20 cellular contexts compared by ENCODE assay signal in the genomic region with DNA sequence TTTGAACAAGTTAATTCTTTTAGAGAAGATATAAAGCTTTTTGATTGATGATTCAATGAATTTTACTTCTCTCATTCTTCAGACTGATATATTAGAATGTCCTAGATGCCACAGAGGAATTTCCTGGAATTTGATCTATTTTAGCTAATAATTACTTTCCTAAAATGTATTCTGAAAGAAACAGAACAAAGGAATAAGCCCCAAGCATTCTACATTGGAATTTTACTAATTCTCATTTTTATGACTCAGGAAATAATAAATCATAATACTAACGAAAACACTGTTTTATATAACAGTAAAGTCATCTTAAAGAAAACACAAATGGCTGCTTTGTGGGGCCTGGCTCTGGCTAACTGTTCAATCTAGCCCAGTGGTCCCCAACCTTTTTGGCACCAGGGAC.
"Had no signal": no experiment of that assay in that cellular context is flagged by ENCODE, and none has a peak within 500 bp of the region (broad histone marks: within the 10 kb centered on the region; RNA-seq: fewer than 3 reads in every experiment).

No MANE protein-coding gene starts in this region.

- H3K27me3 ChIP-seq: foreskin keratinocyte, hepatocyte, pancreas, suprapubic skin, thyroid gland had no signal

- H3K9me3 Mint-ChIP-seq: dendritic cell treated with granulocyte-macrophage colony-stimulating factor and Interleukin-4, amounts not matched to agents 40 ng/mL and 50 ng/mL, for 4 days; naive thymus-derived CD8-positive, alpha-beta T cell; stimulated activated effector memory CD8-positive, alpha-beta T cell treated with anti-CD3 and anti-CD28 coated beads, Interleukin-12 subunit alpha, Interleukin-12 subunit beta, amount 100 ng/mL, for 72 hours; type B pancreatic cell had no signal

- H3K4me1 ChIP-seq: foreskin keratinocyte, pancreas, suprapubic skin, thyroid gland had no signal

- H3K4me2 ChIP-seq: hepatocyte had no signal

- H3K36me3 ChIP-seq: pancreas, suprapubic skin, thyroid gland had no signal

- H3K4me1 Mint-ChIP-seq: naive thymus-derived CD8-positive, alpha-beta T cell; stimulated activated effector memory CD8-positive, alpha-beta T cell treated with anti-CD3 and anti-CD28 coated beads, Interleukin-12 subunit alpha, Interleukin-12 subunit beta, amount 100 ng/mL, for 72 hours had no signal

- H3K36me3 Mint-ChIP-seq: stimulated activated effector memory CD8-positive, alpha-beta T cell treated with anti-CD3 and anti-CD28 coated beads, Interleukin-12 subunit alpha, Interleukin-12 subunit beta, amount 100 ng/mL, for 72 hours; type B pancreatic cell had no signal

- H3K9me3 ChIP-seq: mucosa of descending colon, pancreas, suprapubic skin, thyroid gland had no signal

- H3K27ac ChIP-seq: foreskin keratinocyte, hepatocyte, suprapubic skin, thyroid gland had no signal

- DNase-seq: erythroblast; foreskin keratinocyte; head of caudate nucleus; mammary epithelial cell; mucosa of descending colon; naive thymus-derived CD8-positive, alpha-beta T cell; occipital lobe; pancreas; right cardiac atrium; stimulated activated CD4-positive, alpha-beta T cell treated with anti-CD3 and anti-CD28 coated beads, Interleukin-4, amount 100 ng/mL, for 1 hour; stimulated activated CD8-positive, alpha-beta memory T cell treated with anti-CD3 and anti-CD28 coated beads, Interleukin-4, amount 100 ng/mL, for 48 hours; stimulated activated naive CD8-positive, alpha-beta T cell treated with anti-CD3 and anti-CD28 coated beads, Interleukin-15, Interleukin-2, amounts not matched to agents 100 U/mL and 50 U/mL, for 24 hours; thyroid gland had no signal

- H2AFZ ChIP-seq: hepatocyte had no signal

- H3K4me3 Mint-ChIP-seq: dendritic cell treated with granulocyte-macrophage colony-stimulating factor and Interleukin-4, amounts not matched to agents 40 ng/mL and 50 ng/mL, for 4 days; naive thymus-derived CD8-positive, alpha-beta T cell; stimulated activated effector memory CD8-positive, alpha-beta T cell treated with anti-CD3 and anti-CD28 coated beads, Interleukin-12 subunit alpha, Interleukin-12 subunit beta, amount 100 ng/mL, for 72 hours; type B pancreatic cell had no signal

- ATAC-seq: foreskin keratinocyte; left lobe of liver; mucosa of descending colon; naive thymus-derived CD8-positive, alpha-beta T cell; pancreas; stimulated activated effector memory CD8-positive, alpha-beta T cell treated with anti-CD3 and anti-CD28 coated beads, Interleukin-12 subunit alpha, Interleukin-12 subunit beta, amount 100 ng/mL, for 72 hours; stimulated activated naive CD8-positive, alpha-beta T cell treated with anti-CD3 and anti-CD28 coated beads, Interleukin-15, Interleukin-2, amounts not matched to agents 100 U/mL and 50 U/mL, for 24 hours had no signal

- H3K4me3 ChIP-seq: hepatocyte, mucosa of descending colon, pancreas, suprapubic skin, thyroid gland had no signal

- H3K79me2 ChIP-seq: hepatocyte had no signal

- H3K27me3 Mint-ChIP-seq: dendritic cell treated with granulocyte-macrophage colony-stimulating factor and Interleukin-4, amounts not matched to agents 40 ng/mL and 50 ng/mL, for 4 days; naive thymus-derived CD8-positive, alpha-beta T cell; progenitor cell of endocrine pancreas; type B pancreatic cell had no signal

- H3K27ac Mint-ChIP-seq: dendritic cell treated with granulocyte-macrophage colony-stimulating factor and Interleukin-4, amounts not matched to agents 40 ng/mL and 50 ng/mL, for 4 days; naive thymus-derived CD8-positive, alpha-beta T cell; progenitor cell of endocrine pancreas; stimulated activated effector memory CD8-positive, alpha-beta T cell treated with anti-CD3 and anti-CD28 coated beads, Interleukin-12 subunit alpha, Interleukin-12 subunit beta, amount 100 ng/mL, for 72 hours; type B pancreatic cell had no signal
